In the genomic region with DNA sequence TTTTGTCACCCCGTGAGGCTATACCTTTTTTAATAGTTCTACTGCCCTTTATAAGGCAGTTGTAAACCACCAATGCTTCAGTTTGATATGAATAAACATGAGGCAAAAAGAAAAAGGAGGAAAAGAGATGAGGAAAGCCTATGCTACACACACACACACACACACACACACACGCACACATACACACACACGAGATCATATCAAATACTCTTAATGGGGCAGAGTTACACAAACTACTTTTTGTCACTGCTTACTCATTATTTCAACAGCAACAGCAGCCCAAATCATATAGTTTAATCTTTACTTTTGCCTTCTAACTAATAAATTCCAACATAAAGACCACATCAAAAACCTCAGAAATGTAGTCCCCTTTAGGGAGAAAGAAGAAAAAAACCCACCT, we compare ENCODE assay signal across 28 cellular contexts.
A peak's percentile ranks its signal among the peaks of the same experiment; 100 is the strongest.
DNase-seq lines count a peak whose midpoint lies in the region; ATAC-seq and TF ChIP-seq lines count a peak whose summit lies in the region.
"Had no signal": no experiment of that assay in that cellular context is flagged by ENCODE, and none has a peak within 500 bp of the region (broad histone marks: within the 10 kb centered on the region; RNA-seq: fewer than 3 reads in every experiment).

No MANE protein-coding gene starts in this region.

- no peaks in the 10 kb centered on the region for H3K4me1 Mint-ChIP-seq in activated CD8-positive, alpha-beta T cell treated with anti-CD3 and anti-CD28 coated beads, Interleukin-2, amount 10 ng/mL, durations not matched to agents 7 days and 5 days (ENCODE audit: low read depth)
- H3K4me1 Mint-ChIP-seq: activated B cell treated with CpG ODN at 0.5 μM for 24 hours; activated CD4-positive, alpha-beta T cell treated with anti-CD3 and anti-CD28 coated beads, Interleukin-2, amount 10 ng/mL, durations not matched to agents 7 days and 5 days; activated naive CD8-positive, alpha-beta T cell treated with anti-CD3 and anti-CD28 coated beads, Interleukin-2, amount 50 U/mL, for 24 hours; central memory CD8-positive, alpha-beta T cell; naive B cell; stimulated activated memory B cell treated with anti-CD40 and anti-IgM and Interleukin-4, amounts not matched to agents 10 μg/mL and 1 μg/mL and 100 μg/mL, for 72 hours had no signal

- 68% methylated on average over 3 of the region's 3 CpGs for WGBS in smooth muscle cell (ENCODE audit: low lambda C conversion rate)
- WGBS in sigmoid colon, 2 donors: 45 to 72% methylated on average over 3 of the region's 3 CpGs

- CTCF ChIA-PET in HEK293 (lab: Yijun Ruan, JAX) (no interaction called here), HEK293T (lab: Yijun Ruan, JAX) (no interaction called here)
- CTCF ChIA-PET in activated CD8-positive, alpha-beta T cell treated with anti-CD3 and anti-CD28 coated beads, Interleukin-2, amount 10 ng/mL, durations not matched to agents 7 days and 5 days (lab: Charles Lee): no interaction called here

- intact Hi-C loops in sigmoid colon (cut with DNase I): no loop called here

- H3K4me1 ChIP-seq in HEK293 (ENCODE audit: control insufficient read depth, insufficient read depth, low read length) (no peaks in the 10 kb centered on the region), smooth muscle cell (ENCODE audit: low read depth) (peaks cover 5% of the 10 kb centered on the region), sigmoid colon (peaks cover 0 to 11% (median 8%) of the 10 kb centered on the region in 4 donors)
- H3K4me1 ChIP-seq: body of pancreas, left lung, Peyer's patch, SJSA1, upper lobe of left lung had no signal

- DNase-seq in SW480 (ENCODE audit: low spot score) (peak; percentile 4), fibroblast of gingiva (ENCODE audit: low read depth) (peak; percentile 59), smooth muscle cell (lab: John Stamatoyannopoulos, UW; ENCODE audit: unreplicated experiment) (no peak), HEK293T (ENCODE audit: extremely low spot score) (no peak), sigmoid colon (no peak)
- no peak for DNase-seq in activated CD8-positive, alpha-beta T cell treated with anti-CD3 and anti-CD28 coated beads, Interleukin-2, amount 10 ng/mL, durations not matched to agents 7 days and 5 days
- DNase-seq: activated B cell treated with CpG ODN at 0.5 μM for 24 hours; activated CD4-positive, alpha-beta T cell treated with anti-CD3 and anti-CD28 coated beads, Interleukin-2, amount 10 ng/mL, durations not matched to agents 7 days and 5 days; activated gamma-delta T cell treated with Interleukin-2 at 50 U/mL for 16 hours; activated naive CD8-positive, alpha-beta T cell treated with anti-CD3 and anti-CD28 coated beads, Interleukin-2, amount 50 U/mL, for 24 hours; activated T-cell treated with anti-CD3 and anti-CD28 coated beads, Interleukin-2, amount 50 U/mL, for 48 hours; body of pancreas; C1 segment of cervical spinal cord; COR-L47; DMS79; glutamatergic neuron; left lung; naive B cell; NCI-H1048; NCI-H2107; NCI-H345; Peyer's patch; upper lobe of left lung had no signal

- H3K9ac ChIP-seq in smooth muscle cell (ENCODE audit: low read depth): no peak overlapping the region

- H3K79me2 ChIP-seq in smooth muscle cell (ENCODE audit: low read depth): no peaks in the 10 kb centered on the region

- H3K27ac ChIP-seq in HEK293 (ENCODE audit: extremely low read depth, low read depth, low read length): no peak overlapping the region
- H3K27ac ChIP-seq in smooth muscle cell (ENCODE audit: low read depth): peak overlapping the region; percentile 47
- peak overlapping the region in 1 of 4 donors; percentile 46 for H3K27ac ChIP-seq in sigmoid colon
- H3K27ac ChIP-seq: body of pancreas, left lung, Peyer's patch, SJSA1, upper lobe of left lung had no signal

- H3K9me3 ChIP-seq in HEK293 (ENCODE audit: control insufficient read depth, insufficient read depth, low read depth, low read length) (no peaks in the 10 kb centered on the region), smooth muscle cell (replicated peaks; ENCODE audit: low read depth) (no peaks in the 10 kb centered on the region), sigmoid colon (no peaks in the 10 kb centered on the region)
- H3K9me3 ChIP-seq: body of pancreas, SJSA1, upper lobe of left lung had no signal

- no peaks in the 10 kb centered on the region for H3K27me3 Mint-ChIP-seq in activated CD8-positive, alpha-beta T cell treated with anti-CD3 and anti-CD28 coated beads, Interleukin-2, amount 10 ng/mL, durations not matched to agents 7 days and 5 days (ENCODE audit: low read depth)
- H3K27me3 Mint-ChIP-seq: activated B cell treated with CpG ODN at 0.5 μM for 24 hours; activated naive CD8-positive, alpha-beta T cell treated with anti-CD3 and anti-CD28 coated beads, Interleukin-2, amount 50 U/mL, for 24 hours; stimulated activated memory B cell treated with anti-CD40 and anti-IgM and Interleukin-4, amounts not matched to agents 10 μg/mL and 1 μg/mL and 100 μg/mL, for 72 hours had no signal

- no peak overlapping the region for H3K4me3 Mint-ChIP-seq in activated CD8-positive, alpha-beta T cell treated with anti-CD3 and anti-CD28 coated beads, Interleukin-2, amount 10 ng/mL, durations not matched to agents 7 days and 5 days
- H3K4me3 Mint-ChIP-seq: activated B cell treated with CpG ODN at 0.5 μM for 24 hours; activated CD4-positive, alpha-beta T cell treated with anti-CD3 and anti-CD28 coated beads, Interleukin-2, amount 10 ng/mL, durations not matched to agents 7 days and 5 days; activated naive CD8-positive, alpha-beta T cell treated with anti-CD3 and anti-CD28 coated beads, Interleukin-2, amount 50 U/mL, for 24 hours; central memory CD8-positive, alpha-beta T cell; mesothelial cell of epicardium; naive B cell; stimulated activated memory B cell treated with anti-CD40 and anti-IgM and Interleukin-4, amounts not matched to agents 10 μg/mL and 1 μg/mL and 100 μg/mL, for 72 hours had no signal

- H3K36me3 ChIP-seq in HEK293 (ENCODE audit: control insufficient read depth in 2 of 2, insufficient read depth in 1 of 2, low read length in 2 of 2) (no peaks in the 10 kb centered on the region), smooth muscle cell (ENCODE audit: low read depth) (no peaks in the 10 kb centered on the region), sigmoid colon (no peaks in the 10 kb centered on the region)
- H3K36me3 ChIP-seq: left lung, Peyer's patch, SJSA1, upper lobe of left lung had no signal

- ATAC-seq in activated CD8-positive, alpha-beta T cell treated with anti-CD3 and anti-CD28 coated beads, Interleukin-2, amount 10 ng/mL, durations not matched to agents 7 days and 5 days: no peak
- ATAC-seq: activated naive CD8-positive, alpha-beta T cell treated with anti-CD3 and anti-CD28 coated beads, Interleukin-2, amount 50 U/mL, for 24 hours; body of pancreas; stimulated activated memory B cell treated with anti-CD40 and anti-IgM and Interleukin-4, amounts not matched to agents 10 μg/mL and 1 μg/mL and 100 μg/mL, for 72 hours had no signal

- no peak overlapping the region for H3K27ac Mint-ChIP-seq in activated CD8-positive, alpha-beta T cell treated with anti-CD3 and anti-CD28 coated beads, Interleukin-2, amount 10 ng/mL, durations not matched to agents 7 days and 5 days
- H3K27ac Mint-ChIP-seq: activated B cell treated with CpG ODN at 0.5 μM for 24 hours; activated CD4-positive, alpha-beta T cell treated with anti-CD3 and anti-CD28 coated beads, Interleukin-2, amount 10 ng/mL, durations not matched to agents 7 days and 5 days; activated naive CD8-positive, alpha-beta T cell treated with anti-CD3 and anti-CD28 coated beads, Interleukin-2, amount 50 U/mL, for 24 hours; mesothelial cell of epicardium; naive B cell; stimulated activated memory B cell treated with anti-CD40 and anti-IgM and Interleukin-4, amounts not matched to agents 10 μg/mL and 1 μg/mL and 100 μg/mL, for 72 hours had no signal

- POLR2A ChIA-PET in HEK293 (lab: Yijun Ruan, JAX): no interaction called here
- POLR2A ChIA-PET in HEK293T (lab: Yijun Ruan, JAX): no interaction called here
- POLR2A ChIA-PET in activated CD8-positive, alpha-beta T cell treated with anti-CD3 and anti-CD28 coated beads, Interleukin-2, amount 10 ng/mL, durations not matched to agents 7 days and 5 days (lab: Charles Lee): no interaction called here

- peaks cover 4% of the 10 kb centered on the region for H3F3A ChIP-seq in smooth muscle cell (ENCODE audit: low read depth)

- H4K20me1 ChIP-seq in smooth muscle cell (ENCODE audit: low read depth): no peaks in the 10 kb centered on the region

- no peaks in the 10 kb centered on the region for H3K27me3 ChIP-seq in smooth muscle cell (ENCODE audit: low read depth)
- no peaks in the 10 kb centered on the region for H3K27me3 ChIP-seq in sigmoid colon
- H3K27me3 ChIP-seq: body of pancreas, left lung, Peyer's patch, SJSA1, upper lobe of left lung had no signal

- no peak for TF ChIP-seq POLR2A in sigmoid colon (IDR thresholded peaks at IDR 0.05)

- TF ChIP-seq CTCF in HEK293 (tag by site-specific recombination; IDR thresholded peaks at IDR 0.05): no peak
- no peak for TF ChIP-seq CTCF in smooth muscle cell (IDR thresholded peaks at IDR 0.05; ENCODE audit: borderline replicate concordance, insufficient read depth, poor library complexity, severe bottlenecking)
- no peak for TF ChIP-seq CTCF in sigmoid colon (IDR thresholded peaks at IDR 0.05)

- H3K4me3 ChIP-seq in HEK293 (ENCODE audit: low read depth, low read length): no peak overlapping the region
- no peak overlapping the region for H3K4me3 ChIP-seq in smooth muscle cell
- H3K4me3 ChIP-seq in sigmoid colon: no peak overlapping the region
- H3K4me3 ChIP-seq: body of pancreas, left lung, Peyer's patch, SJSA1, upper lobe of left lung had no signal

- no peak overlapping the region for H2AFZ ChIP-seq in smooth muscle cell (ENCODE audit: low read depth)

- H3K36me3 Mint-ChIP-seq in activated CD8-positive, alpha-beta T cell treated with anti-CD3 and anti-CD28 coated beads, Interleukin-2, amount 10 ng/mL, durations not matched to agents 7 days and 5 days (ENCODE audit: low read depth): no peaks in the 10 kb centered on the region
- H3K36me3 Mint-ChIP-seq: stimulated activated memory B cell treated with anti-CD40 and anti-IgM and Interleukin-4, amounts not matched to agents 10 μg/mL and 1 μg/mL and 100 μg/mL, for 72 hours had no signal

- no peak for TF ChIP-seq EP300 in sigmoid colon (IDR thresholded peaks at IDR 0.05)

- H3K4me2 ChIP-seq in smooth muscle cell: peak overlapping the region; percentile 53

- no peaks in the 10 kb centered on the region for H3K9me3 Mint-ChIP-seq in activated CD8-positive, alpha-beta T cell treated with anti-CD3 and anti-CD28 coated beads, Interleukin-2, amount 10 ng/mL, durations not matched to agents 7 days and 5 days (ENCODE audit: insufficient read depth)

TF ChIP-seq in HEK293T, 16 proteins besides CTCF, POLR2A, EP300 and RAD21 (continues in another document):
- TF ChIP-seq BHLHE40 (IDR thresholded peaks at IDR 0.05; ENCODE audit: borderline replicate concordance): no peak
- TF ChIP-seq ARNT (IDR thresholded peaks at IDR 0.05): no peak
- no peak for TF ChIP-seq LEF1 (IDR thresholded peaks at IDR 0.05; ENCODE audit: borderline replicate concordance)
- TF ChIP-seq ELF4 (IDR thresholded peaks at IDR 0.05): no peak

Comparison
In these comparisons a context has a peak if more than half of its experiments do, and no peak if none do; other contexts are left out.
1. DNase-seq: peak in SW480 (single experiment) and fibroblast of gingiva (single experiment); none in smooth muscle cell (single experiment), HEK293T (single experiment), activated CD8-positive, alpha-beta T cell treated with anti-CD3 and anti-CD28 coated beads, Interleukin-2, amount 10 ng/mL, durations not matched to agents 7 days and 5 days (single experiment) and sigmoid colon (single experiment).